1 cellular context compared by ENCODE assay signal in genomic region chr1:52680353-52680752, GRCh38.
TF ChIP-seq lines count a peak whose summit lies in the region.

No MANE protein-coding gene starts in this region.

TF ChIP-seq in HepG2, 621 proteins besides CTCF, POLR2A, EP300 and RAD21:
- TF ChIP-seq CREB3 (CRISPR knock-in tag; IDR thresholded peaks at IDR 0.05) (no peak), MAFF (IDR thresholded peaks at IDR 0.05; ENCODE audit: low read depth, low read length) (peak; percentile 17; the same call in 1 of the 2 replicates), MAFK (conservative IDR thresholded peaks at IDR 0.05 in 1 of 2, IDR thresholded peaks at IDR 0.05 in 1 of 2; ENCODE audit: low read length in 2 of 2) (peak; percentile 32 to 52; a peak in 3 of 4 replicates), ZFP36L2 (CRISPR knock-in tag; IDR thresholded peaks at IDR 0.05) (no peak)
